In genomic region chr16:3837851-3838564, GRCh38 we compare ENCODE assay signal across 20 cellular contexts. TPM values are rescaled to one million over a fixed set of nuclear protein-coding genes. Genes with fewer than 3 reads are reported as not detected.
A peak's percentile ranks its signal among the peaks of the same experiment; 100 is the strongest.
DNase-seq lines count a peak whose midpoint lies in the region; ATAC-seq and TF ChIP-seq lines count a peak whose summit lies in the region.
"Had no signal": no experiment of that assay in that cellular context is flagged by ENCODE, and none has a peak within 500 bp of the region (broad histone marks: within the 10 kb centered on the region; RNA-seq: fewer than 3 reads in every experiment).

No MANE protein-coding gene starts in this region.

- peaks cover 0 to 12% (median 7%) of the 10 kb centered on the region in 9 donors for H3K9me3 Mint-ChIP-seq in naive thymus-derived CD8-positive, alpha-beta T cell

- H3K4me1 ChIP-seq in cardiac muscle cell (ENCODE audit: low read depth): peaks cover 27% of the 10 kb centered on the region
- peaks cover 0 to 49% of the 10 kb centered on the region in 2 donors for H3K4me1 ChIP-seq in right atrium auricular region

- ATAC-seq in esophagus mucosa (peak; percentile 57), omental fat pad (ENCODE audit: low FRiP score) (peak; percentile 19), HG02763 (IDR thresholded peaks at IDR 0.05; ENCODE audit: unreplicated experiment) (no peak)
- ATAC-seq in naive thymus-derived CD8-positive, alpha-beta T cell: no peak

- H3K27ac ChIP-seq in cardiac muscle cell (peak overlapping the region; percentile 37), right atrium auricular region (no peak overlapping the region)
- H3K27ac ChIP-seq: PC-9, RWPE1 had no signal

- no peaks in the 10 kb centered on the region for H3K27me3 Mint-ChIP-seq in naive thymus-derived CD8-positive, alpha-beta T cell

- H3K4me3 ChIP-seq in cardiac muscle cell: no peak overlapping the region
- H3K4me3 ChIP-seq in right atrium auricular region: no peak overlapping the region
- H3K4me3 ChIP-seq: HAP-1, PC-9 had no signal

- H3K27me3 ChIP-seq in cardiac muscle cell (no peaks in the 10 kb centered on the region), right atrium auricular region (no peaks in the 10 kb centered on the region)

- H3K36me3 ChIP-seq in cardiac muscle cell: no peaks in the 10 kb centered on the region
- H3K36me3 ChIP-seq in right atrium auricular region: no peaks in the 10 kb centered on the region

- peaks cover 16 to 48% (median 20%) of the 10 kb centered on the region in 3 donors for H3K36me3 Mint-ChIP-seq in naive thymus-derived CD8-positive, alpha-beta T cell

- POLR2A ChIA-PET in naive thymus-derived CD8-positive, alpha-beta T cell (lab: Charles Lee): interaction anchor here (1.0 kb wide), 1 partner anchor 19 kb away, joined by 3 read pairs; no protein-coding TSS in a partner anchor

- peaks cover 23 to 69% (median 53%) of the 10 kb centered on the region in 4 donors for H3K4me1 Mint-ChIP-seq in naive thymus-derived CD8-positive, alpha-beta T cell

- TF ChIP-seq CTCF in cardiac muscle cell (IDR thresholded peaks at IDR 0.05; ENCODE audit: low read depth, low read length) (no peak), right atrium auricular region (IDR thresholded peaks at IDR 0.05) (no peak), omental fat pad (IDR thresholded peaks at IDR 0.05) (no peak)

- H3K9me3 ChIP-seq in cardiac muscle cell (ENCODE audit: low read depth) (no peaks in the 10 kb centered on the region), right atrium auricular region (peaks cover 0 to 1% of the 10 kb centered on the region in 2 donors)
- H3K9me3 ChIP-seq: HAP-1 had no signal

- H3K27ac Mint-ChIP-seq in naive thymus-derived CD8-positive, alpha-beta T cell: peak overlapping the region in 1 of 10 donors; percentile 50

- peak overlapping the region in 1 of 10 donors; percentile 29 for H3K4me3 Mint-ChIP-seq in naive thymus-derived CD8-positive, alpha-beta T cell
- H3K4me3 Mint-ChIP-seq: CD14-positive monocyte had no signal

- DNase-seq in cardiac muscle cell (ENCODE audit: low read depth in 1 of 2, low spot score in 1 of 2) (no peak), right atrium auricular region (ENCODE audit: low spot score) (no peak), omental fat pad (ENCODE audit: low spot score) (no peak), germinal center (ENCODE audit: low spot score) (no peak), AG08395 (ENCODE audit: low spot score) (no peak)
- DNase-seq in naive thymus-derived CD8-positive, alpha-beta T cell: no peak
- DNase-seq: DMS79, MM.1S, NCI-H1048, NCI-H1436, NCI-H187 treated with DMSO at 0.1 percent for 48 hours, NCI-H2107, NCI-H510A treated with DMSO at 0.1 percent for 48 hours, NCI-H748 treated with DMSO at 0.1 percent for 48 hours, PC-9 had no signal

RNA-seq across cellular contexts. Expression of gene CREBBP, which starts 42.5 kb away (rescaled TPM):
- total RNA-seq in cardiac muscle cell: 19.7 and 33.8 TPM in 2 replicates
- 24.4 and 27.3 TPM in 2 replicates for polyA plus RNA-seq in cardiac muscle cell
- total RNA-seq in right atrium auricular region: 10 to 100 TPM; 38.3 to 54.3 TPM
- 28.1 TPM for total RNA-seq in esophagus mucosa
- 100 to 1,000 TPM in 1 of 4 donors, 10 to 100 TPM in 3; 38.9 to 105 (median 51.8) TPM for total RNA-seq in omental fat pad
- 100 to 1,000 TPM; 153 to 167 TPM for total RNA-seq in naive thymus-derived CD8-positive, alpha-beta T cell
- 10 to 100 TPM in 1 of 3 donors, 1 to 10 TPM in 2; 2.9 to 12.0 (median 6.4) TPM for polyA plus RNA-seq in naive thymus-derived CD8-positive, alpha-beta T cell

Comparison
In these comparisons a context has a peak if more than half of its experiments do, and no peak if none do; other contexts are left out.
1. ATAC-seq: peak in esophagus mucosa (single experiment) and omental fat pad (single experiment); none in HG02763 (single experiment) and naive thymus-derived CD8-positive, alpha-beta T cell (0 of 2).